8 cellular contexts compared by ENCODE assay signal in the genomic region with DNA sequence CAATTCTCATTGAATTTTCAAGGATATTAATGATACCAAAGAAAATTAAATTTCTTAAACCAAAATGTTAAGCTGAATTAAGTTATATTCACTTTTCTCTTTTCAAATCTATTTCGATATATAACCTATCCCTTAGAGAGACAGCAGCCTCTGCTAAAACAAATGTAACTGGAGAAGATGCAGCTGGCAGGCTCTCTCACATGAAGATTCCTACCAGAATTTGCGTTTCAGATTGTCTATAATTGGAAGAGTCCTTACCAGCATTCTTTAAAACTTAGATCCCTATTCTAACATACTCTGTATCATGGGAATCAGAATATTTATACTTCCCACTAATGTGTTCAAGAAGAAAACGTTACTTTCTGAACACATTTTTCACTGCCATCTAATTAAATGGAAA. TPM values are rescaled to one million over a fixed set of nuclear protein-coding genes. Genes with fewer than 3 reads are reported as not detected.
DNase-seq lines count a peak whose midpoint lies in the region; ATAC-seq and TF ChIP-seq lines count a peak whose summit lies in the region.

No MANE protein-coding gene starts in this region.

- H3K9me3 Mint-ChIP-seq in T-helper 1 cell treated with Interleukin-12 subunit alpha and Interleukin-12 subunit beta and Interleukin-4 antibody, amounts not matched to agents 30 μg/mL and 1 μg/mL, for 36 hours: no peaks in the 10 kb centered on the region
- no peaks in the 10 kb centered on the region for H3K9me3 Mint-ChIP-seq in activated CD4-positive, alpha-beta memory T cell treated with anti-CD3 and anti-CD28 coated beads, Interleukin-2, amount 10 ng/mL, durations not matched to agents 7 days and 5 days
- H3K9me3 Mint-ChIP-seq in stimulated activated naive CD8-positive, alpha-beta T cell treated with anti-CD3 and anti-CD28 coated beads, Interleukin-15, amount 100 ng/mL, for 72 hours: no peaks in the 10 kb centered on the region

- H3K36me3 Mint-ChIP-seq in T-helper 1 cell treated with Interleukin-12 subunit alpha and Interleukin-12 subunit beta and Interleukin-4 antibody, amounts not matched to agents 30 μg/mL and 1 μg/mL, for 36 hours (ENCODE audit: low read depth): peaks cover 16% of the 10 kb centered on the region
- H3K36me3 Mint-ChIP-seq in activated CD4-positive, alpha-beta memory T cell treated with anti-CD3 and anti-CD28 coated beads, Interleukin-2, amount 10 ng/mL, durations not matched to agents 7 days and 5 days (ENCODE audit: low read depth): peaks cover 25% of the 10 kb centered on the region

- POLR2A ChIA-PET in activated CD4-positive, alpha-beta memory T cell treated with anti-CD3 and anti-CD28 coated beads, Interleukin-2, amount 10 ng/mL, durations not matched to agents 7 days and 5 days (lab: Charles Lee): interaction anchor here (0.8 to 5.9 kb wide), 15 partner anchors 10 to 180 kb away, joined by 3 to 96 read pairs (median 11); a partner anchor contains a TSS

- peak overlapping the region; percentile 91 for H3K4me3 Mint-ChIP-seq in T-helper 1 cell treated with Interleukin-12 subunit alpha and Interleukin-12 subunit beta and Interleukin-4 antibody, amounts not matched to agents 30 μg/mL and 1 μg/mL, for 36 hours
- H3K4me3 Mint-ChIP-seq in activated CD4-positive, alpha-beta memory T cell treated with anti-CD3 and anti-CD28 coated beads, Interleukin-2, amount 10 ng/mL, durations not matched to agents 7 days and 5 days: peak overlapping the region; percentile 92
- peak overlapping the region; percentile 91 for H3K4me3 Mint-ChIP-seq in stimulated activated naive CD8-positive, alpha-beta T cell treated with anti-CD3 and anti-CD28 coated beads, Interleukin-15, amount 100 ng/mL, for 72 hours

- DNase-seq in T-helper 1 cell (no peak), hepatic stellate cell (ENCODE audit: low spot score) (peak; percentile 30), HuH-7.5 (ENCODE audit: low spot score) (no peak), GM13977 (ENCODE audit: low spot score) (no peak)
- DNase-seq in activated CD4-positive, alpha-beta memory T cell treated with anti-CD3 and anti-CD28 coated beads, Interleukin-2, amount 10 ng/mL, durations not matched to agents 7 days and 5 days: no peak
- DNase-seq in stimulated activated naive CD8-positive, alpha-beta T cell treated with anti-CD3 and anti-CD28 coated beads, Interleukin-15, amount 100 ng/mL, for 72 hours: no peak

- in situ Hi-C loops in GM13977 (cut with MboI; ENCODE audit: low pct_unique_long_range_greater_than_20kb, low sequenced_read_pairs, unreplicated experiment): no loop called here

- no peak for TF ChIP-seq CTCF in GM13977 (IDR thresholded peaks at IDR 0.05; ENCODE audit: extremely low read depth, insufficient read depth, missing control alignments)

- H3K4me1 Mint-ChIP-seq in T-helper 1 cell treated with Interleukin-12 subunit alpha and Interleukin-12 subunit beta and Interleukin-4 antibody, amounts not matched to agents 30 μg/mL and 1 μg/mL, for 36 hours (ENCODE audit: low read depth): peaks cover 55% of the 10 kb centered on the region
- peaks cover 62% of the 10 kb centered on the region for H3K4me1 Mint-ChIP-seq in activated CD4-positive, alpha-beta memory T cell treated with anti-CD3 and anti-CD28 coated beads, Interleukin-2, amount 10 ng/mL, durations not matched to agents 7 days and 5 days
- H3K4me1 Mint-ChIP-seq in stimulated activated naive CD8-positive, alpha-beta T cell treated with anti-CD3 and anti-CD28 coated beads, Interleukin-15, amount 100 ng/mL, for 72 hours: peaks cover 60% of the 10 kb centered on the region

- H3K27me3 Mint-ChIP-seq in T-helper 1 cell treated with Interleukin-12 subunit alpha and Interleukin-12 subunit beta and Interleukin-4 antibody, amounts not matched to agents 30 μg/mL and 1 μg/mL, for 36 hours (ENCODE audit: low read depth): no peaks in the 10 kb centered on the region
- H3K27me3 Mint-ChIP-seq in activated CD4-positive, alpha-beta memory T cell treated with anti-CD3 and anti-CD28 coated beads, Interleukin-2, amount 10 ng/mL, durations not matched to agents 7 days and 5 days: no peaks in the 10 kb centered on the region
- H3K27me3 Mint-ChIP-seq in stimulated activated naive CD8-positive, alpha-beta T cell treated with anti-CD3 and anti-CD28 coated beads, Interleukin-15, amount 100 ng/mL, for 72 hours: no peaks in the 10 kb centered on the region

- no peak for ATAC-seq in stimulated activated naive CD8-positive, alpha-beta T cell treated with anti-CD3 and anti-CD28 coated beads, Interleukin-15, amount 100 ng/mL, for 72 hours
- ATAC-seq in esophagus mucosa: no peak

- CTCF ChIA-PET in activated CD4-positive, alpha-beta memory T cell treated with anti-CD3 and anti-CD28 coated beads, Interleukin-2, amount 10 ng/mL, durations not matched to agents 7 days and 5 days (lab: Charles Lee): interaction anchor here (0.6 to 4.1 kb wide), 11 partner anchors 8 to 156 kb away, joined by 3 to 11 read pairs (median 4); no protein-coding TSS in a partner anchor

- H3K27ac Mint-ChIP-seq in T-helper 1 cell treated with Interleukin-12 subunit alpha and Interleukin-12 subunit beta and Interleukin-4 antibody, amounts not matched to agents 30 μg/mL and 1 μg/mL, for 36 hours: peak overlapping the region; percentile 86
- H3K27ac Mint-ChIP-seq in activated CD4-positive, alpha-beta memory T cell treated with anti-CD3 and anti-CD28 coated beads, Interleukin-2, amount 10 ng/mL, durations not matched to agents 7 days and 5 days: peak overlapping the region; percentile 86
- H3K27ac Mint-ChIP-seq in stimulated activated naive CD8-positive, alpha-beta T cell treated with anti-CD3 and anti-CD28 coated beads, Interleukin-15, amount 100 ng/mL, for 72 hours: peak overlapping the region; percentile 91 to 94

RNA-seq across cellular contexts. Expression of a gene that starts 1.6 kb away (rescaled TPM):
- 10 to 100 TPM; 82.9 to 90.8 TPM for total RNA-seq in activated CD4-positive, alpha-beta memory T cell treated with anti-CD3 and anti-CD28 coated beads, Interleukin-2, amount 10 ng/mL, durations not matched to agents 7 days and 5 days
- total RNA-seq in esophagus mucosa: 24.9 TPM
